Comparison of ENCODE assay signal across 21 cellular contexts in genomic region chr15:87734571-87735373, GRCh38.
"Had no signal": no experiment of that assay in that cellular context is flagged by ENCODE, and none has a peak within 500 bp of the region (broad histone marks: within the 10 kb centered on the region; RNA-seq: fewer than 3 reads in every experiment).

No MANE protein-coding gene starts in this region.

- ATAC-seq: foreskin keratinocyte, gastroesophageal sphincter, lower lobe of right lung, natural killer cell had no signal

- H3K27me3 ChIP-seq: foreskin keratinocyte, right atrium auricular region, sigmoid colon, spleen, thyroid gland had no signal

- H3K9ac ChIP-seq: parathyroid adenoma had no signal

- H3K4me3 ChIP-seq: coronary artery, esophagus muscularis mucosa, gastroesophageal sphincter, lower lobe of right lung, right atrium auricular region, sigmoid colon, skin epidermis, spleen, stomach, thyroid gland had no signal

- H3K9me3 ChIP-seq: esophagus muscularis mucosa, gastroesophageal sphincter, lower lobe of right lung, right atrium auricular region, sigmoid colon, spleen, stomach, thyroid gland had no signal

- H3K79me2 ChIP-seq: parathyroid adenoma had no signal

- DNase-seq: dermis blood vessel endothelial cell; effector memory CD4-positive, alpha-beta T cell; foreskin keratinocyte; left ventricle myocardium superior; lower lobe of right lung; natural killer cell; sigmoid colon; stimulated activated CD4-positive, alpha-beta T cell treated with anti-CD3 and anti-CD28 coated beads, Interleukin-2, amount 100 ng/mL, for 48 hours; stimulated activated naive CD4-positive, alpha-beta T cell; stomach; thyroid gland; trophoblast cell had no signal

- FAIRE-seq: endothelial cell of umbilical vein, keratinocyte had no signal

- H3K4me1 ChIP-seq: foreskin keratinocyte, gastroesophageal sphincter, lower lobe of right lung, parathyroid adenoma, sigmoid colon, stomach, thyroid gland had no signal

- H3K27ac ChIP-seq: coronary artery, esophagus muscularis mucosa, foreskin keratinocyte, gastroesophageal sphincter, lower lobe of right lung, parathyroid adenoma, right atrium auricular region, sigmoid colon, skin epidermis, spleen, stomach, thyroid gland had no signal

- H2AFZ ChIP-seq: parathyroid adenoma had no signal

- H3K36me3 ChIP-seq: esophagus muscularis mucosa, gastroesophageal sphincter, lower lobe of right lung, right atrium auricular region, sigmoid colon, spleen, stomach, thyroid gland had no signal
